ENCODE assay signal across 8 cellular contexts in the genomic region with DNA sequence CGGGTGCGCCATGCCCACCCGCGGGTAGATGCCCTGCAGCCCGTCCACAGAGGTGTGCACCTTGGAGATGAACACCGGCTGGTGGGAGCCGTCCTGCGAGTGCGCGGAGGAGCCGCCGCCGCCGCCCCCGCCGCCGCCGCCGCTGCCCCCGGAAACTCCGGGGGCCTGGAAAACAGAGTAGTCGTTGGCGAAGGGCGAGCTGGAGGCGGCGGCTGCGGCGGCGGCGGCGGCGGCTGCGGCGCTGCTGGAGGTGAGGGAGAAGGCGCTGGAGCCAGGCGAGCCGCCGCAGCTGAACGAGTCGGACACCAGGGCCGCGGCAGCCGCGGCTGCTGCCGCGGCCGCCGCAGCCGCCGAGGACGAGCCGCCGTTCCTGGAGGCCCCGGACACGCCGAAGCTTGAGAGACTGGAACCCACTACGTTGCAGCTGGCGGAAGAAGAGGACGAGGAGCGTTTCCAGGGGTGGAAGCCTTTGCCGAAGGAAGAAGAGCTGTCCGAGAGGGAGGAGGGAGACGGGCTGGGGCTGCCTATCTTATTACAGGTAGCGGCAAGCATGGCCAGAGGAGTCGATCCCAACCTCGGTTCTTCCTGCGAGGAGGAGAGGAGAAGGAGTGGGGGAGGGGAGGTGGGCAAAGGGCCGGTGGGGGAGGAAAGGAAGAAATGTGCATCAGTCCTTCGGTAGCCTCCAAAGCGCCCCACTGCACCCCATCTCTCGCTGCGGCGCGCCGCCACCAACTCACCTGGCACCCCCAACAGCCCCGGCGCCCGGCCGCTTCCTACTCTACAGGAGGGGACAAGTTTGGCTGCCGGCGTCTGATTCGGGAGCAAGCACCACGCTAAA. TPM values are rescaled to one million over a fixed set of nuclear protein-coding genes. Genes with fewer than 3 reads are reported as not detected.
A peak's percentile ranks its signal among the peaks of the same experiment; 100 is the strongest.
DNase-seq lines count a peak whose midpoint lies in the region; ATAC-seq, FAIRE-seq and TF ChIP-seq lines count a peak whose summit lies in the region.

No MANE protein-coding gene starts in this region.

- no peak for DNase-seq in activated T-cell treated with anti-CD3 and anti-CD28 coated beads, Interleukin-2, amount 50 U/mL, for 4 hours
- no peak for DNase-seq in activated T-cell treated with anti-CD3 and anti-CD28 coated beads, Interleukin-2, amount 50 U/mL, for 1 hour
- DNase-seq in SW480 (ENCODE audit: low spot score) = peak; percentile 50
- peak; percentile 15 for DNase-seq in glomerular visceral epithelial cell (ENCODE audit: extremely low spot score)
- DNase-seq in GM12891 (ENCODE audit: insufficient read length, low spot score) = no peak
- DNase-seq in NCI-H226 = no peak

- no peak for TF ChIP-seq POLR2A in GM12891 (IDR thresholded peaks at IDR 0.05; ENCODE audit: low read depth, low read length)

- peak overlapping the region; percentile 71 for H3K4me3 Mint-ChIP-seq in activated T-cell treated with anti-CD3 and anti-CD28 coated beads, Interleukin-2, amount 50 U/mL, for 4 hours

- FAIRE-seq in GM12891 (lab: Jason Lieb, UNC) = no peak

- peaks cover 73% of the 10 kb centered on the region for H3K27me3 Mint-ChIP-seq in activated T-cell treated with anti-CD3 and anti-CD28 coated beads, Interleukin-2, amount 50 U/mL, for 4 hours (ENCODE audit: low read depth)

- peaks cover 12% of the 10 kb centered on the region for H3K9me3 Mint-ChIP-seq in activated T-cell treated with anti-CD3 and anti-CD28 coated beads, Interleukin-2, amount 50 U/mL, for 4 hours

- peak overlapping the region in 5 of 7 experiments; percentile 7 to 37 (median 29) for H3K4me3 ChIP-seq in skin epidermis

- H3K27ac ChIP-seq in skin epidermis = no peak overlapping the region

- ATAC-seq in activated T-cell treated with anti-CD3 and anti-CD28 coated beads, Interleukin-2, amount 50 U/mL, for 4 hours = peak in 1 of 2 donors; percentile 4
- ATAC-seq in GM21381 (IDR thresholded peaks at IDR 0.05; ENCODE audit: unreplicated experiment) = no peak

- peaks cover 2% of the 10 kb centered on the region for H3K36me3 Mint-ChIP-seq in activated T-cell treated with anti-CD3 and anti-CD28 coated beads, Interleukin-2, amount 50 U/mL, for 4 hours (ENCODE audit: insufficient read depth)

- peaks cover 15% of the 10 kb centered on the region for H3K4me1 Mint-ChIP-seq in activated T-cell treated with anti-CD3 and anti-CD28 coated beads, Interleukin-2, amount 50 U/mL, for 4 hours (ENCODE audit: low read depth)

TF ChIP-seq in GM12891, 5 proteins besides CTCF, POLR2A, EP300 and RAD21:
- TF ChIP-seq POLR2AphosphoS5 (IDR thresholded peaks at IDR 0.05; ENCODE audit: low read depth, low read length) (no peak), PAX5 (IDR thresholded peaks at IDR 0.05; ENCODE audit: insufficient read depth, low read length, severe bottlenecking) (no peak), TAF1 (IDR thresholded peaks at IDR 0.05; ENCODE audit: low read depth, low read length) (no peak), POU2F2 (IDR thresholded peaks at IDR 0.05; ENCODE audit: low read depth, low read length) (no peak), SPI1 (IDR thresholded peaks at IDR 0.05; ENCODE audit: low read depth, low read length) (no peak)

RNA-seq across cellular contexts. Expression of a gene that starts 1.3 kb away (rescaled TPM):
- not detected for total RNA-seq in activated T-cell treated with anti-CD3 and anti-CD28 coated beads, Interleukin-2, amount 50 U/mL, for 4 hours
- not detected for polyA plus RNA-seq in GM12891 (2012; ENCODE audit: low read depth, missing spikeins)

Comparison
In these comparisons a context has a peak if more than half of its experiments do, and no peak if none do; other contexts are left out.
1. DNase-seq: peak in SW480 (single experiment) and glomerular visceral epithelial cell (single experiment); none in activated T-cell treated with anti-CD3 and anti-CD28 coated beads, Interleukin-2, amount 50 U/mL, for 4 hours (single experiment), activated T-cell treated with anti-CD3 and anti-CD28 coated beads, Interleukin-2, amount 50 U/mL, for 1 hour (single experiment), GM12891 (single experiment) and NCI-H226 (single experiment).